12 cellular contexts compared by ENCODE assay signal in the genomic region with DNA sequence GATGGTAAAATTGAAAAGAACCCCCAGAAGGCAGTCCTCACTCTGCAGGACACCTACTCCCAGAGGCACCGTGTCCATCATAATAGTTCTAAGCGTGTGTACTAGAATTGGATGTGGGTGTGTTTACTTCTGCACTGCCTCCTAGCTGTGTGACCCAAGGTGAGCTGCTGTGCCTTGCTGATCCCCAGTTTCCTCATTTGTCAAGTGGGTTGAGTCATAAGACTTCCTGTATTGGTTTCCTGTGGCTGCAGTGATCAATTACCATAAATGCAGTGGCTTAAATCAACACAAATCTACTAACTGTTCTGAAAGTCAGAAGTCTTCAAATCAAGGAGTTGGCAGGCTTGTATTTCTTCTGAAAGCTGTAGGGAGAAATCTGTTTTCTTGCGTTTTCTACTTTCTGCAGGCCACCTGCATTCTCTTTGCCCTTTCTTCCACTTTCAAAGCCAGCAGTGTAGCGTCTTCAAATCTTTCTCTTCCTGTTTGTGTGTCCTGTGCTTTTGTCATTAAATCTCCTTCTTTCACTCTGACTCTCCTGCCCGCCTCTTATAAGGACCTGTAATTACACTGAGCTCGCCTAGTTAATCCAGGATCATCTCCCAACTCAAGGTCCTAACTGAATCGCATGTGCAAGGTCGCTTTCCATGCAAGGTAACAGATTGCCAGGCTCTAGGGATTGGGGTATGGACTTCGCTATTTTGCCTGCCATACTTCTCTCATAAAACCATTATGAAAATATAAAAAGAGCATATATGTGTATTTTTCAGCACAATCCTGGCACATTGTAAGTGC. TPM values are rescaled to one million over a fixed set of nuclear protein-coding genes. Genes with fewer than 3 reads are reported as not detected.
DNase-seq lines count a peak whose midpoint lies in the region; ATAC-seq and TF ChIP-seq lines count a peak whose summit lies in the region.
"Had no signal": no experiment of that assay in that cellular context is flagged by ENCODE, and none has a peak within 500 bp of the region (broad histone marks: within the 10 kb centered on the region; RNA-seq: fewer than 3 reads in every experiment).

No MANE protein-coding gene starts in this region.

- POLR2A ChIA-PET in naive thymus-derived CD4-positive, alpha-beta T cell (lab: Charles Lee) = no interaction called here

- H3K9me3 ChIP-seq in naive thymus-derived CD4-positive, alpha-beta T cell (ENCODE audit: control insufficient read depth in 2 of 3, low read length in 3 of 3) = no peaks in the 10 kb centered on the region
- H3K9me3 ChIP-seq in testis = no peaks in the 10 kb centered on the region
- H3K9me3 ChIP-seq: thyroid gland had no signal

- ATAC-seq in HG03159 (IDR thresholded peaks at IDR 0.05; ENCODE audit: unreplicated experiment) (peak; percentile 73), HG02973 (IDR thresholded peaks at IDR 0.05; ENCODE audit: unreplicated experiment) (no peak)
- no peak for ATAC-seq in naive thymus-derived CD4-positive, alpha-beta T cell

- 93 to 94% methylated on average over 9 of the region's 9 CpGs for WGBS in testis, 2 donors

- H3K27me3 ChIP-seq in naive thymus-derived CD4-positive, alpha-beta T cell (ENCODE audit: control insufficient read depth in 2 of 2, insufficient read depth in 2 of 2, low read length in 2 of 2) = no peaks in the 10 kb centered on the region
- H3K27me3 ChIP-seq in testis = no peaks in the 10 kb centered on the region
- H3K27me3 ChIP-seq: thyroid gland had no signal

- no peaks in the 10 kb centered on the region for H3K9me3 Mint-ChIP-seq in activated CD4-positive, alpha-beta T cell treated with anti-CD3 and anti-CD28 coated beads, Interleukin-2, amount 10 ng/mL, durations not matched to agents 24 days and 14 days
- peaks cover 0 to 18% (median 3%) of the 10 kb centered on the region in 11 donors for H3K9me3 Mint-ChIP-seq in naive thymus-derived CD4-positive, alpha-beta T cell

- no peaks in the 10 kb centered on the region for H3K36me3 Mint-ChIP-seq in activated CD4-positive, alpha-beta T cell treated with anti-CD3 and anti-CD28 coated beads, Interleukin-2, amount 10 ng/mL, durations not matched to agents 24 days and 14 days (ENCODE audit: low read depth)
- H3K36me3 Mint-ChIP-seq in naive thymus-derived CD4-positive, alpha-beta T cell = peaks cover 0 to 3% (median 0%) of the 10 kb centered on the region in 5 donors

- no peaks in the 10 kb centered on the region for H3K36me3 ChIP-seq in naive thymus-derived CD4-positive, alpha-beta T cell (ENCODE audit: control insufficient read depth in 2 of 3, insufficient read depth in 3 of 3, low read length in 3 of 3)
- no peaks in the 10 kb centered on the region for H3K36me3 ChIP-seq in testis (ENCODE audit: low read depth, missing control alignments)
- H3K36me3 ChIP-seq: cardiac muscle cell, thyroid gland had no signal

- H3K27ac Mint-ChIP-seq in activated CD4-positive, alpha-beta T cell treated with anti-CD3 and anti-CD28 coated beads, Interleukin-2, amount 10 ng/mL, durations not matched to agents 24 days and 14 days = peak overlapping the region; percentile 60
- peak overlapping the region in 5 of 9 donors; percentile 26 to 91 (median 86) for H3K27ac Mint-ChIP-seq in naive thymus-derived CD4-positive, alpha-beta T cell

- TF ChIP-seq CTCF in testis (IDR thresholded peaks at IDR 0.05) = no peak

- TF ChIP-seq POLR2A in testis (IDR thresholded peaks at IDR 0.05) = no peak

- no peak overlapping the region for H3K4me3 ChIP-seq in naive thymus-derived CD4-positive, alpha-beta T cell (ENCODE audit: low read length)
- no peak overlapping the region for H3K4me3 ChIP-seq in testis
- H3K4me3 ChIP-seq: cardiac muscle cell, thyroid gland had no signal

- peaks cover 15% of the 10 kb centered on the region for H3K27me3 Mint-ChIP-seq in activated CD4-positive, alpha-beta T cell treated with anti-CD3 and anti-CD28 coated beads, Interleukin-2, amount 10 ng/mL, durations not matched to agents 24 days and 14 days
- peaks cover 11 to 20% (median 14%) of the 10 kb centered on the region in 5 donors for H3K27me3 Mint-ChIP-seq in naive thymus-derived CD4-positive, alpha-beta T cell

- H3K27ac ChIP-seq in naive thymus-derived CD4-positive, alpha-beta T cell (ENCODE audit: low read depth, low read length) = no peak overlapping the region
- no peak overlapping the region for H3K27ac ChIP-seq in testis
- H3K27ac ChIP-seq: 22Rv1, cardiac muscle cell, KMS-11, thyroid gland had no signal

- peak overlapping the region; percentile 56 for H3K4me3 Mint-ChIP-seq in activated CD4-positive, alpha-beta T cell treated with anti-CD3 and anti-CD28 coated beads, Interleukin-2, amount 10 ng/mL, durations not matched to agents 24 days and 14 days
- H3K4me3 Mint-ChIP-seq in naive thymus-derived CD4-positive, alpha-beta T cell = peak overlapping the region; percentile 3 to 59 (median 44)

- H3K4me1 Mint-ChIP-seq in activated CD4-positive, alpha-beta T cell treated with anti-CD3 and anti-CD28 coated beads, Interleukin-2, amount 10 ng/mL, durations not matched to agents 24 days and 14 days = peaks cover 29% of the 10 kb centered on the region
- H3K4me1 Mint-ChIP-seq in naive thymus-derived CD4-positive, alpha-beta T cell = peaks cover 10 to 36% (median 19%) of the 10 kb centered on the region in 7 donors

- DNase-seq in DMS53 (lab: John Stamatoyannopoulos, UW) (peak; percentile 8), DMS53 treated with DMSO at 0.1 percent for 48 hours (lab: John Stamatoyannopoulos, UW; ENCODE audit: unreplicated experiment) (no peak), testis (no peak), NCI-H1436 (lab: John Stamatoyannopoulos, UW) (no peak)
- peak; percentile 81 for DNase-seq in activated CD4-positive, alpha-beta T cell treated with anti-CD3 and anti-CD28 coated beads, Interleukin-2, amount 10 ng/mL, durations not matched to agents 24 days and 14 days
- DNase-seq in naive thymus-derived CD4-positive, alpha-beta T cell = peak in 1 of 9 donors; percentile 24
- DNase-seq: thyroid gland had no signal

- intact Hi-C loops in activated CD4-positive, alpha-beta T cell treated with anti-CD3 and anti-CD28 coated beads, Interleukin-2, amount 10 ng/mL, durations not matched to agents 24 days and 14 days (cut with micrococcal nuclease) = no loop called here
- intact Hi-C loops in naive thymus-derived CD4-positive, alpha-beta T cell (cut with micrococcal nuclease) = loop anchor here in 1 of 2 donors (1.0 kb wide), 1 partner anchor 664 kb away; no protein-coding TSS in a partner anchor
- intact Hi-C loops in testis (cut with DNase I; ENCODE audit: low total_unique reads) = no loop called here

- CTCF ChIA-PET in naive thymus-derived CD4-positive, alpha-beta T cell (lab: Charles Lee) = no interaction called here

- H3K4me1 ChIP-seq in naive thymus-derived CD4-positive, alpha-beta T cell (ENCODE audit: control insufficient read depth in 2 of 2, insufficient read depth in 2 of 2, low read length in 2 of 2) = peaks cover 10 to 15% of the 10 kb centered on the region in 2 donors
- H3K4me1 ChIP-seq in testis = no peaks in the 10 kb centered on the region
- H3K4me1 ChIP-seq: thyroid gland had no signal

RNA-seq across cellular contexts. Expression of a gene that starts 59.0 kb away (rescaled TPM):
- total RNA-seq in activated CD4-positive, alpha-beta T cell treated with anti-CD3 and anti-CD28 coated beads, Interleukin-2, amount 10 ng/mL, durations not matched to agents 24 days and 14 days = 17.1 and 17.4 TPM in 2 replicates
- 100 to 1,000 TPM in 2 of 5 experiments, 10 to 100 TPM in 3; 39.1 to 115 (median 88.5) TPM for total RNA-seq in naive thymus-derived CD4-positive, alpha-beta T cell
- polyA plus RNA-seq in naive thymus-derived CD4-positive, alpha-beta T cell = 10 to 100 TPM; 32.3 to 36.3 TPM
- total RNA-seq in testis = 100 to 1,000 TPM; 123 to 153 TPM
- 26.3 TPM for polyA plus RNA-seq in testis (ENCODE audit: insufficient read depth, low read depth, low replicate concordance)

Comparison
In these comparisons a context has a peak if more than half of its experiments do, and no peak if none do; other contexts are left out.
1. DNase-seq: peak in DMS53 (single experiment) and activated CD4-positive, alpha-beta T cell treated with anti-CD3 and anti-CD28 coated beads, Interleukin-2, amount 10 ng/mL, durations not matched to agents 24 days and 14 days (single experiment); none in DMS53 treated with DMSO at 0.1 percent for 48 hours (single experiment), testis (single experiment) and NCI-H1436 (single experiment).